Comparison of ENCODE assay signal across 11 cellular contexts in genomic region chr10:13206546-13207443, GRCh38. TPM values are rescaled to one million over a fixed set of nuclear protein-coding genes. Genes with fewer than 3 reads are reported as not detected.
DNase-seq lines count a peak whose midpoint lies in the region; ATAC-seq and TF ChIP-seq lines count a peak whose summit lies in the region.
"Had no signal": no experiment of that assay in that cellular context is flagged by ENCODE, and none has a peak within 500 bp of the region (broad histone marks: within the 10 kb centered on the region; RNA-seq: fewer than 3 reads in every experiment).

No MANE protein-coding gene starts in this region.

- H3K36me3 Mint-ChIP-seq in CD14-positive monocyte: peaks cover 43 to 74% of the 10 kb centered on the region in 2 donors

- H3K27me3 ChIP-seq in mammary epithelial cell (ENCODE audit: insufficient read depth, low read length) (no peaks in the 10 kb centered on the region), mesenchymal stem cell (ENCODE audit: control insufficient read depth in 1 of 2, insufficient read depth in 1 of 2, low read length in 2 of 2) (no peaks in the 10 kb centered on the region), neuronal stem cell (ENCODE audit: control insufficient read depth in 3 of 3, insufficient read depth in 3 of 3, low read depth in 1 of 3, low read length in 3 of 3) (no peaks in the 10 kb centered on the region)

- CTCF ChIA-PET in mammary epithelial cell (lab: Charles Lee; ENCODE audit: low non-redundant PET): interaction anchor here (0.7 kb wide), 1 partner anchor 44 kb away, joined by 4 read pairs; no protein-coding TSS in a partner anchor

- H4K20me1 ChIP-seq in mammary epithelial cell (ENCODE audit: insufficient read depth, low read length): no peaks in the 10 kb centered on the region

- H3K14ac ChIP-seq in mesenchymal stem cell (ENCODE audit: low read length in 2 of 2): no peak overlapping the region
- H3K14ac ChIP-seq in neuronal stem cell (ENCODE audit: low read length): no peak overlapping the region

- H2BK120ac ChIP-seq in mesenchymal stem cell (ENCODE audit: low read depth, low read length): no peak overlapping the region
- H2BK120ac ChIP-seq in neuronal stem cell (ENCODE audit: low read depth, low read length): no peak overlapping the region

- no peak overlapping the region for H3K18ac ChIP-seq in mesenchymal stem cell (ENCODE audit: low read depth in 1 of 2, low read length in 2 of 2)
- no peak overlapping the region for H3K18ac ChIP-seq in neuronal stem cell (ENCODE audit: low read length)

- in situ Hi-C loops in mammary epithelial cell (cut with MboI; ENCODE audit: low sequenced_read_pairs in 2 of 2): no loop called here

- no peaks in the 10 kb centered on the region for H3K79me2 ChIP-seq in mammary epithelial cell (ENCODE audit: insufficient read depth, low read length)

- no TSS peak for BruUV-seq in mammary epithelial cell (replicated peaks; lab: Mats Ljungman, UMichigan)

- no peak for DNase-seq in CD14-positive monocyte (ENCODE audit: low spot score)
- peak; percentile 11 for DNase-seq in KG1 (lab: John Stamatoyannopoulos, UW)
- no peak for DNase-seq in mammary epithelial cell
- DNase-seq in mesenchymal stem cell: peak; percentile 48
- DNase-seq in NCI-H1105 (lab: John Stamatoyannopoulos, UW): no peak
- DNase-seq in NCI-H2196 (lab: John Stamatoyannopoulos, UW; ENCODE audit: unreplicated experiment): no peak
- DNase-seq in neuronal stem cell (ENCODE audit: low spot score): no peak
- DNase-seq: activated gamma-delta T cell, NCI-H187 treated with DMSO at 0.1 percent for 48 hours had no signal

- dilution Hi-C loops in mammary epithelial cell (cut with HindIII; ENCODE audit: low sequenced_read_pairs): no loop called here

- peak overlapping the region in 1 of 7 donors; percentile 32 for H3K27ac Mint-ChIP-seq in CD14-positive monocyte

- TF ChIP-seq CTCF in CD14-positive monocyte (IDR thresholded peaks at IDR 0.05) (peak; percentile 26), mammary epithelial cell (conservative IDR thresholded peaks at IDR 0.05 in 1 of 2, IDR thresholded peaks at IDR 0.05 in 1 of 2; ENCODE audit: extremely low read depth in 1 of 2, insufficient read depth in 1 of 2, low read depth in 1 of 2, low read length in 2 of 2) (peak; percentile 49 to 50)

- H2AFZ ChIP-seq in mammary epithelial cell (ENCODE audit: low read depth, low read length): no peak overlapping the region
- H2AFZ ChIP-seq in mesenchymal stem cell (ENCODE audit: low read depth, low read length): no peak overlapping the region
- H2AFZ ChIP-seq in neuronal stem cell (ENCODE audit: low read length): no peak overlapping the region

- 70% methylated on average over 5 of the region's 5 CpGs for WGBS in mammary epithelial cell (ENCODE audit: low coverage, missing lambda C conversion rate)
- WGBS in mesenchymal stem cell: 82% methylated on average over 4 of the region's 5 CpGs
- no CpG with 5 or more reads among the region's 5 CpGs for WGBS in neuronal stem cell (ENCODE audit: extremely low coverage in 2 of 2, insufficient read length in 2 of 2, insufficient replicate concordance in 1 of 2), 2 donors

- H3K4me1 ChIP-seq in mammary epithelial cell (ENCODE audit: insufficient read depth, low read length) (no peaks in the 10 kb centered on the region), mesenchymal stem cell (ENCODE audit: control insufficient read depth, insufficient read depth, low read depth, low read length) (no peaks in the 10 kb centered on the region), neuronal stem cell (ENCODE audit: control insufficient read depth in 2 of 2, insufficient read depth in 1 of 2, low read depth in 1 of 2, low read length in 2 of 2) (no peaks in the 10 kb centered on the region)

- H3K23ac ChIP-seq in mesenchymal stem cell (ENCODE audit: low read length in 2 of 2) (no peak overlapping the region), neuronal stem cell (ENCODE audit: low read depth, low read length, poor library complexity) (no peak overlapping the region)

- H3K9me3 ChIP-seq in mammary epithelial cell (replicated peaks; ENCODE audit: insufficient read depth, low read length) (no peaks in the 10 kb centered on the region), mesenchymal stem cell (ENCODE audit: control insufficient read depth, low read length) (no peaks in the 10 kb centered on the region), neuronal stem cell (replicated peaks in 1 of 2; ENCODE audit: control insufficient read depth in 2 of 2, insufficient read depth in 1 of 2, low read depth in 1 of 2, low read length in 2 of 2) (peaks cover 0 to 11% of the 10 kb centered on the region in 2 donors)

- H2BK5ac ChIP-seq in mesenchymal stem cell (ENCODE audit: low read depth, low read length, poor library complexity, severe bottlenecking) (no peak overlapping the region), neuronal stem cell (ENCODE audit: low read length) (no peak overlapping the region)

- H3K4ac ChIP-seq in mesenchymal stem cell (ENCODE audit: low read depth in 1 of 2, low read length in 2 of 2): no peak overlapping the region
- no peak overlapping the region for H3K4ac ChIP-seq in neuronal stem cell (ENCODE audit: low read length)

- H4K8ac ChIP-seq in mesenchymal stem cell (ENCODE audit: low read length) (no peak overlapping the region), neuronal stem cell (ENCODE audit: low read depth, low read length) (no peak overlapping the region)

- H2BK15ac ChIP-seq in mesenchymal stem cell (ENCODE audit: low read depth, poor library complexity, severe bottlenecking) (no peak overlapping the region), neuronal stem cell (ENCODE audit: low read length) (no peak overlapping the region)

- H3K9me3 Mint-ChIP-seq in CD14-positive monocyte: peaks cover 0 to 2% (median 0%) of the 10 kb centered on the region in 7 donors

- no peaks in the 10 kb centered on the region for H3K79me1 ChIP-seq in mesenchymal stem cell (replicated peaks; ENCODE audit: low read length, poor library complexity, severe bottlenecking)
- no peaks in the 10 kb centered on the region for H3K79me1 ChIP-seq in neuronal stem cell (ENCODE audit: low read depth, low read length)

- H3K27me3 Mint-ChIP-seq in CD14-positive monocyte (ENCODE audit: low read depth in 3 of 3): no peaks in the 10 kb centered on the region

- ATAC-seq in GM18520 (IDR thresholded peaks at IDR 0.05; ENCODE audit: unreplicated experiment): no peak

- peaks cover 19% of the 10 kb centered on the region for H3K36me3 ChIP-seq in mammary epithelial cell (ENCODE audit: insufficient read depth, low read length)
- peaks cover 0 to 6% of the 10 kb centered on the region in 2 experiments for H3K36me3 ChIP-seq in mesenchymal stem cell (ENCODE audit: control insufficient read depth in 1 of 2, insufficient read depth in 2 of 2, low read depth in 1 of 2, low read length in 2 of 2)
- peaks cover 39 to 97% of the 10 kb centered on the region in 2 donors for H3K36me3 ChIP-seq in neuronal stem cell (replicated peaks in 1 of 2; ENCODE audit: control insufficient read depth in 2 of 2, insufficient read depth in 2 of 2, low read length in 2 of 2)

- H2AK5ac ChIP-seq in mesenchymal stem cell (ENCODE audit: low read length, severe bottlenecking): no peak overlapping the region
- no peak overlapping the region for H2AK5ac ChIP-seq in neuronal stem cell (ENCODE audit: low read depth, low read length)

- no peak overlapping the region for H3K4me3 Mint-ChIP-seq in CD14-positive monocyte

- H3K4me3 ChIP-seq in mammary epithelial cell (replicated peaks in 1 of 3; ENCODE audit: insufficient read depth in 1 of 3, low read depth in 2 of 3, low read length in 3 of 3): no peak overlapping the region
- no peak overlapping the region for H3K4me3 ChIP-seq in mesenchymal stem cell (ENCODE audit: insufficient read depth in 1 of 2, low read depth in 1 of 2, low read length in 2 of 2)
- H3K4me3 ChIP-seq in neuronal stem cell (ENCODE audit: low read length in 2 of 2): no peak overlapping the region

- H2BK12ac ChIP-seq in mesenchymal stem cell (ENCODE audit: low read length in 2 of 2) (no peak overlapping the region), neuronal stem cell (ENCODE audit: low read length) (no peak overlapping the region)

- no peak overlapping the region for H3K9ac ChIP-seq in mammary epithelial cell (ENCODE audit: insufficient read depth, low read length)
- peak overlapping the region; percentile 17 for H3K9ac ChIP-seq in mesenchymal stem cell (ENCODE audit: low read length)
- no peak overlapping the region for H3K9ac ChIP-seq in neuronal stem cell (ENCODE audit: low read depth, low read length, poor library complexity)

- no peak overlapping the region for H3K4me2 ChIP-seq in mammary epithelial cell (ENCODE audit: insufficient read depth, low read depth, low read length)
- no peak overlapping the region for H3K4me2 ChIP-seq in mesenchymal stem cell (ENCODE audit: low read length, poor library complexity, severe bottlenecking)
- H3K4me2 ChIP-seq in neuronal stem cell (ENCODE audit: insufficient read depth, low read length, poor library complexity, severe bottlenecking): no peak overlapping the region

- intact Hi-C loops in CD14-positive monocyte (cut with micrococcal nuclease): no loop called here
- intact Hi-C loops in mammary epithelial cell (cut with micrococcal nuclease): loop anchor here (1.0 kb wide), 1 partner anchor 96 kb away; no protein-coding TSS in a partner anchor

- no peak overlapping the region for H3K27ac ChIP-seq in mammary epithelial cell (ENCODE audit: insufficient read depth, low read depth, low read length)
- no peak overlapping the region for H3K27ac ChIP-seq in mesenchymal stem cell (ENCODE audit: low read length, poor library complexity, severe bottlenecking)
- H3K27ac ChIP-seq in neuronal stem cell (replicated peaks; ENCODE audit: low read length): no peak overlapping the region

- no peaks in the 10 kb centered on the region for H3K4me1 Mint-ChIP-seq in CD14-positive monocyte

- H4K91ac ChIP-seq in mesenchymal stem cell (ENCODE audit: low read length) (no peak overlapping the region), neuronal stem cell (ENCODE audit: low read depth, low read length, poor library complexity) (no peak overlapping the region)

RNA-seq across cellular contexts. Expression of gene UCMA, which starts 27.4 kb away (rescaled TPM):
- not detected for polyA plus RNA-seq in CD14-positive monocyte
- total RNA-seq in mammary epithelial cell: not detected
- not detected for polyA plus RNA-seq in mammary epithelial cell
- polyA minus RNA-seq in mammary epithelial cell: not detected
- not detected for polyA plus RNA-seq in mesenchymal stem cell (2013, experiment 1 of 2)
- not detected for polyA plus RNA-seq in mesenchymal stem cell (2013, experiment 2 of 2)
- polyA plus RNA-seq in neuronal stem cell (2013, experiment 1 of 2): not detected
- not detected for polyA plus RNA-seq in neuronal stem cell (2013, experiment 2 of 2)
- total RNA-seq: omental fat pad had no signal

RNA-seq across cellular contexts. Expression of gene MCM10, which starts 45.4 kb away (rescaled TPM):
- polyA plus RNA-seq in CD14-positive monocyte (not detected), mammary epithelial cell (13.2 TPM)
- 10 to 100 TPM in 1 of 2 donors, 1 to 10 TPM in 1; 1.5 to 25.4 TPM for total RNA-seq in mammary epithelial cell
- 35.0 TPM for polyA minus RNA-seq in mammary epithelial cell
- 2.2 TPM for polyA plus RNA-seq in mesenchymal stem cell (2013, experiment 1 of 2)
- polyA plus RNA-seq in mesenchymal stem cell (2013, experiment 2 of 2): 2.0 TPM
- 17.7 TPM for polyA plus RNA-seq in neuronal stem cell (2013, experiment 1 of 2)
- polyA plus RNA-seq in neuronal stem cell (2013, experiment 2 of 2): 18.3 TPM

Comparison
In these comparisons a context has a peak if more than half of its experiments do, and no peak if none do; other contexts are left out.
1. DNase-seq: peak in KG1 (single experiment) and mesenchymal stem cell (single experiment); none in CD14-positive monocyte (single experiment), mammary epithelial cell (single experiment), NCI-H1105 (single experiment), NCI-H2196 (single experiment) and neuronal stem cell (single experiment).
2. RNA of gene MCM10, which starts 45.4 kb away (polyA plus RNA-seq): 13.2 TPM in mammary epithelial cell (single experiment); not detected in CD14-positive monocyte; every median in the first group is over 10 times any median in the second.